8 cellular contexts compared by ENCODE assay signal in the genomic region with DNA sequence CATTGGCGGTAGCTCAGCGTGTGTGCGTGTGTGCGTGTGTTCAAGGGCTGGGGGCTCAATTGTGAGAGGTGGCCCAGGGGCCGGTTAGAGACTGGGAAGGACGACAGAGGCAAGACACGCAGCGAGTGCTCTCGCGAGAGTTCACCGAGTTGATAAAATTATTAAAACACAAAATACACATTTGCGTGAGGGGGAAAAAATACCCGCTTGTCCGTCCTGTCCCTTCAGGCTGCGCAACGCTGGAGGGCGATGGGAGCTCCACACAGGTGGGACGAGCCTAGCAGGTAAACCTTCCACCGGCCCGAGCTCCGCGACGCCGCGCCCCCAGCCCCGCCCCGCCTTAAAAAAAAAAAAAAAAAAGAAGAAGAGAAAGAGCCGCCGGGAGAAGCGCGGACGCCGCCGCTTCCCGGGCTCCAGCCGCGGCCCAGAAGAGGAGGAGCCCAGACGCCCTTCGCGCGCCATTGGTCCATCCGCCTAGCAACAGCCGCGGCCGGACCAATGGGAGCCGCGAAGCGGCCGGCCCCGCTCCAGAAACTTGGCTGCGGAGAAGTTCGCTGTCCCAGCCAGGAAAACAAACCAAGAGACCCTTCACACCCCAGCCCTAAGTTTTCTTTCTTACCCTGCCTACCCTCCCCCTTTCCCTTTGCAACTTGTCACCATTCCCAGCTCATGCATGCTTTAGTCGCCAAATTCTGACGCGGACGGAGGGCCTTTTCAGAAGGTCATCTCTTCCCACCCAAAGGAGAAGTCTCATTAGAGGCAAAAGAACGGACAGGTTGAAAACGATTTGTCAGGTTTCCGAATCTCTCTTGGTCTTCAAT.
DNase-seq lines count a peak whose midpoint lies in the region; ATAC-seq and TF ChIP-seq lines count a peak whose summit lies in the region.

No MANE protein-coding gene starts in this region.

- H3K4me3 ChIP-seq in lower lobe of right lung = peak overlapping the region; percentile 60

- H3K27me3 ChIP-seq in lower lobe of right lung (ENCODE audit: low read depth) = no peaks in the 10 kb centered on the region

- DNase-seq in ACHN (peak; percentile 93), NCI-H460 (ENCODE audit: extremely low read depth, low read depth) (peak; percentile 81), lower lobe of right lung (peak; percentile 94)
- peak; percentile 74 for DNase-seq in activated CD8-positive, alpha-beta T cell treated with anti-CD3 and anti-CD28 coated beads for 36 hours
- DNase-seq in effector CD8-positive, alpha-beta T cell (lab: John Stamatoyannopoulos, UW) = peak; percentile 10
- DNase-seq in stimulated activated CD4-positive, alpha-beta T cell treated with anti-CD3 and anti-CD28 coated beads, Interleukin-4, amount 100 ng/mL, for 24 hours = peak; percentile 69

- H3K27ac ChIP-seq in lower lobe of right lung = peak overlapping the region; percentile 73

- CTCF ChIA-PET in activated CD8-positive, alpha-beta T cell treated with anti-CD3 and anti-CD28 coated beads for 36 hours (lab: Charles Lee) = no interaction called here

- peaks cover 30% of the 10 kb centered on the region for H3K27me3 Mint-ChIP-seq in activated CD8-positive, alpha-beta T cell treated with anti-CD3 and anti-CD28 coated beads for 36 hours

- no peaks in the 10 kb centered on the region for H3K9me3 Mint-ChIP-seq in activated CD8-positive, alpha-beta T cell treated with anti-CD3 and anti-CD28 coated beads for 36 hours

- no peak for TF ChIP-seq CTCF in activated CD8-positive, alpha-beta T cell treated with anti-CD3 and anti-CD28 coated beads for 36 hours (IDR thresholded peaks at IDR 0.05)
- no peak for TF ChIP-seq CTCF in lower lobe of right lung (IDR thresholded peaks at IDR 0.05)

- peaks cover 8% of the 10 kb centered on the region for H3K4me1 Mint-ChIP-seq in activated CD8-positive, alpha-beta T cell treated with anti-CD3 and anti-CD28 coated beads for 36 hours (ENCODE audit: low read depth)

- peak overlapping the region; percentile 64 for H3K27ac Mint-ChIP-seq in activated CD8-positive, alpha-beta T cell treated with anti-CD3 and anti-CD28 coated beads for 36 hours

- no peaks in the 10 kb centered on the region for H3K36me3 Mint-ChIP-seq in activated CD8-positive, alpha-beta T cell treated with anti-CD3 and anti-CD28 coated beads for 36 hours (ENCODE audit: low read depth)

- H3K36me3 ChIP-seq in lower lobe of right lung = no peaks in the 10 kb centered on the region

- H3K4me3 Mint-ChIP-seq in activated CD8-positive, alpha-beta T cell treated with anti-CD3 and anti-CD28 coated beads for 36 hours = peak overlapping the region; percentile 74

- intact Hi-C loops in activated CD8-positive, alpha-beta T cell treated with anti-CD3 and anti-CD28 coated beads for 36 hours (cut with micrococcal nuclease) = no loop called here
- intact Hi-C loops in lower lobe of right lung (cut with DNase I) = no loop called here

- in situ Hi-C loops in ACHN (cut with HindIII; ENCODE audit: low pct_ligation_motif_present, low pct_unique_long_range_greater_than_20kb, low sequenced_read_pairs) = no loop called here

- ATAC-seq in GM18907 (IDR thresholded peaks at IDR 0.05; ENCODE audit: unreplicated experiment) = peak; percentile 99
- peak; percentile 98 for ATAC-seq in HG03159 (IDR thresholded peaks at IDR 0.05; ENCODE audit: unreplicated experiment)
- ATAC-seq in activated CD8-positive, alpha-beta T cell treated with anti-CD3 and anti-CD28 coated beads for 36 hours = peak; percentile 99
- ATAC-seq in lower lobe of right lung = peak; percentile 97 to 99

- H3K9me3 ChIP-seq in lower lobe of right lung = no peaks in the 10 kb centered on the region

- POLR2A ChIA-PET in activated CD8-positive, alpha-beta T cell treated with anti-CD3 and anti-CD28 coated beads for 36 hours (lab: Charles Lee) = interaction anchor here (0.5 to 1.2 kb wide), 2 partner anchors 10 to 21 kb away, joined by 3 read pairs; no protein-coding TSS in a partner anchor

- peaks cover 30% of the 10 kb centered on the region for H3K4me1 ChIP-seq in lower lobe of right lung

Comparison
In these comparisons a context has a peak if more than half of its experiments do, and no peak if none do; other contexts are left out.
1. Peak in every context shown above with its lines: DNase-seq, ATAC-seq, H3K4me3 ChIP-seq and H3K27ac ChIP-seq.
2. DNase-seq: peak in every context shown above with its lines; median percentile 94 in lower lobe of right lung; 93 in ACHN; 81 in NCI-H460; 74 in activated CD8-positive, alpha-beta T cell treated with anti-CD3 and anti-CD28 coated beads for 36 hours; 69 in stimulated activated CD4-positive, alpha-beta T cell treated with anti-CD3 and anti-CD28 coated beads, Interleukin-4, amount 100 ng/mL, for 24 hours; 10 in effector CD8-positive, alpha-beta T cell.